In genomic region chr1:181545385-181545784, GRCh38 we compare ENCODE assay signal across 19 cellular contexts.
DNase-seq lines count a peak whose midpoint lies in the region; ATAC-seq, FAIRE-seq and TF ChIP-seq lines count a peak whose summit lies in the region.
"Had no signal": no experiment of that assay in that cellular context is flagged by ENCODE, and none has a peak within 500 bp of the region (broad histone marks: within the 10 kb centered on the region; RNA-seq: fewer than 3 reads in every experiment).

No MANE protein-coding gene starts in this region.

- H3K4me3 Mint-ChIP-seq in glutamatergic neuron (ENCODE audit: unreplicated experiment) = no peak overlapping the region
- no peak overlapping the region for H3K4me3 Mint-ChIP-seq in effector memory CD8-positive, alpha-beta T cell
- H3K4me3 Mint-ChIP-seq: CD4-positive, alpha-beta memory T cell; IgD-negative memory B cell had no signal

- peaks cover 28% of the 10 kb centered on the region for H3K4me1 Mint-ChIP-seq in glutamatergic neuron (ENCODE audit: low read depth, unreplicated experiment)
- no peaks in the 10 kb centered on the region for H3K4me1 Mint-ChIP-seq in effector memory CD8-positive, alpha-beta T cell (ENCODE audit: low read depth in 2 of 2)
- H3K4me1 Mint-ChIP-seq: CD4-positive, alpha-beta memory T cell had no signal

- no peaks in the 10 kb centered on the region for H3K9me3 ChIP-seq in neuronal stem cell (replicated peaks in 1 of 2; ENCODE audit: control insufficient read depth in 2 of 2, insufficient read depth in 1 of 2, low read depth in 1 of 2, low read length in 2 of 2)
- H3K9me3 ChIP-seq: BLaER1, HAP-1 had no signal

- no peak overlapping the region for H4K91ac ChIP-seq in neuronal stem cell (ENCODE audit: low read depth, low read length, poor library complexity)

- H2BK120ac ChIP-seq in neuronal stem cell (ENCODE audit: low read depth, low read length) = no peak overlapping the region

- peaks cover 5% of the 10 kb centered on the region for H3K9me3 Mint-ChIP-seq in glutamatergic neuron (ENCODE audit: unreplicated experiment)
- H3K9me3 Mint-ChIP-seq in effector memory CD8-positive, alpha-beta T cell = peaks cover 0 to 2% of the 10 kb centered on the region in 2 donors
- H3K9me3 Mint-ChIP-seq: CD4-positive, alpha-beta memory T cell had no signal

- H3K27ac Mint-ChIP-seq in glutamatergic neuron (ENCODE audit: unreplicated experiment) = peak overlapping the region; percentile 35
- no peak overlapping the region for H3K27ac Mint-ChIP-seq in effector memory CD8-positive, alpha-beta T cell
- H3K27ac Mint-ChIP-seq: CD14-positive monocyte; CD4-positive, alpha-beta memory T cell; IgD-negative memory B cell had no signal

- H2BK15ac ChIP-seq in neuronal stem cell (ENCODE audit: low read length) = no peak overlapping the region

- no peak for TF ChIP-seq CTCF in glutamatergic neuron (IDR thresholded peaks at IDR 0.05; ENCODE audit: partially characterized antibody, unreplicated experiment)

- ATAC-seq in left cardiac atrium = no peak
- ATAC-seq in effector memory CD8-positive, alpha-beta T cell (replicated peaks) = no peak
- no peak for ATAC-seq in GM18873 (IDR thresholded peaks at IDR 0.05; ENCODE audit: low FRiP score, unreplicated experiment)
- ATAC-seq: GM12878, HepG2 had no signal

- peaks cover 0 to 6% of the 10 kb centered on the region in 2 donors for H3K4me1 ChIP-seq in neuronal stem cell (ENCODE audit: control insufficient read depth in 2 of 2, insufficient read depth in 1 of 2, low read depth in 1 of 2, low read length in 2 of 2)
- H3K4me1 ChIP-seq: BLaER1, HAP-1 had no signal

- no CpG with 5 or more reads among the region's 5 CpGs for WGBS in neuronal stem cell (ENCODE audit: extremely low coverage in 2 of 2, insufficient read length in 2 of 2, insufficient replicate concordance in 1 of 2), 2 donors

- no peak overlapping the region for H3K4ac ChIP-seq in neuronal stem cell (ENCODE audit: low read length)

- H2AFZ ChIP-seq in neuronal stem cell (ENCODE audit: low read length) = no peak overlapping the region

- H3K18ac ChIP-seq in neuronal stem cell (ENCODE audit: low read length) = peak overlapping the region; percentile 15

- no peak overlapping the region for H2BK5ac ChIP-seq in neuronal stem cell (ENCODE audit: low read length)

- DNase-seq in GM12892 (ENCODE audit: insufficient read length) (no peak), NCI-H69 (lab: John Stamatoyannopoulos, UW) (peak; percentile 51), glutamatergic neuron (no peak), neuronal stem cell (ENCODE audit: low spot score) (no peak), left cardiac atrium (no peak)
- no peak for DNase-seq in effector memory CD8-positive, alpha-beta T cell
- DNase-seq: 8988T; Calu3; CD4-positive, alpha-beta memory T cell; DMS53; DND-41; EL had no signal

- no peaks in the 10 kb centered on the region for H3K79me1 ChIP-seq in neuronal stem cell (ENCODE audit: low read depth, low read length)

- H2AK5ac ChIP-seq in neuronal stem cell (ENCODE audit: low read depth, low read length) = no peak overlapping the region

- H3K23ac ChIP-seq in neuronal stem cell (ENCODE audit: low read depth, low read length, poor library complexity) = no peak overlapping the region

- no peak overlapping the region for H2BK12ac ChIP-seq in neuronal stem cell (ENCODE audit: low read length)

- no peak overlapping the region for H3K9ac ChIP-seq in neuronal stem cell (ENCODE audit: low read depth, low read length, poor library complexity)
- H3K9ac ChIP-seq: BLaER1 had no signal

- H4K8ac ChIP-seq in neuronal stem cell (ENCODE audit: low read depth, low read length) = no peak overlapping the region

- intact Hi-C loops in left cardiac atrium (cut with DNase I) = no loop called here

- H3K4me2 ChIP-seq in neuronal stem cell (ENCODE audit: insufficient read depth, low read length, poor library complexity, severe bottlenecking) = no peak overlapping the region
- H3K4me2 ChIP-seq: BLaER1 had no signal

- peaks cover 16% of the 10 kb centered on the region for H3K27me3 Mint-ChIP-seq in glutamatergic neuron (ENCODE audit: unreplicated experiment)
- H3K27me3 Mint-ChIP-seq in effector memory CD8-positive, alpha-beta T cell = peaks cover 36 to 44% of the 10 kb centered on the region in 2 donors

- TF ChIP-seq POLR2A in GM12892 (IDR thresholded peaks at IDR 0.05; ENCODE audit: low read depth, low read length) = no peak

- no peak overlapping the region for H3K14ac ChIP-seq in neuronal stem cell (ENCODE audit: low read length)

- no peak overlapping the region for H3K4me3 ChIP-seq in neuronal stem cell (ENCODE audit: low read length in 2 of 2)
- H3K4me3 ChIP-seq: BLaER1, GM12878, HAP-1 had no signal

- no peaks in the 10 kb centered on the region for H3K36me3 Mint-ChIP-seq in glutamatergic neuron (ENCODE audit: unreplicated experiment)
- H3K36me3 Mint-ChIP-seq in effector memory CD8-positive, alpha-beta T cell (ENCODE audit: insufficient read depth) = no peaks in the 10 kb centered on the region
- H3K36me3 Mint-ChIP-seq: CD14-positive monocyte; CD4-positive, alpha-beta memory T cell had no signal

- H3K36me3 ChIP-seq in neuronal stem cell (replicated peaks in 1 of 2; ENCODE audit: control insufficient read depth in 2 of 2, insufficient read depth in 2 of 2, low read length in 2 of 2) = no peaks in the 10 kb centered on the region
- H3K36me3 ChIP-seq: BLaER1, HAP-1 had no signal

- peak; percentile 30 for FAIRE-seq in GM12892 (lab: Jason Lieb, UNC)
- FAIRE-seq: GM12878, HepG2 had no signal

- H3K27me3 ChIP-seq in neuronal stem cell (ENCODE audit: control insufficient read depth in 3 of 3, insufficient read depth in 3 of 3, low read depth in 1 of 3, low read length in 3 of 3) = no peaks in the 10 kb centered on the region
- H3K27me3 ChIP-seq: BLaER1 had no signal

- no peak overlapping the region for H3K27ac ChIP-seq in neuronal stem cell (replicated peaks; ENCODE audit: low read length)
- H3K27ac ChIP-seq: BLaER1 had no signal
